In genomic region chr22:44166448-44166847, GRCh38 we compare ENCODE assay signal across 28 cellular contexts. TPM values are rescaled to one million over a fixed set of nuclear protein-coding genes. Genes with fewer than 3 reads are reported as not detected.
"Had no signal": no experiment of that assay in that cellular context is flagged by ENCODE, and none has a peak within 500 bp of the region (broad histone marks: within the 10 kb centered on the region; RNA-seq: fewer than 3 reads in every experiment).

No MANE protein-coding gene starts in this region.

- H3K27me3 Mint-ChIP-seq: memory B cell; naive B cell; natural killer cell treated with Interleukin-12 subunit alpha and Interleukin-12 subunit beta and Interleukin-15 and Interleukin-18, amount 100 ng/mL, for 72 hours; progenitor cell of endocrine pancreas; stimulated activated naive CD8-positive, alpha-beta T cell treated with anti-CD3 and anti-CD28 coated beads, Interleukin-15, Interleukin-2, amounts not matched to agents 100 ng/mL and 50 ng/mL, for 24 hours had no signal

- FAIRE-seq: frontal cortex had no signal

- H3K4me3 Mint-ChIP-seq: immature natural killer cell; memory B cell; mesothelial cell of epicardium; naive B cell; natural killer cell treated with Interleukin-12 subunit alpha and Interleukin-12 subunit beta and Interleukin-15 and Interleukin-18, amount 100 ng/mL, for 72 hours; neural crest cell; stimulated activated effector memory CD8-positive, alpha-beta T cell treated with anti-CD3 and anti-CD28 coated beads, Interleukin-12 subunit alpha, Interleukin-12 subunit beta, amount 100 ng/mL, for 72 hours; stimulated activated naive CD8-positive, alpha-beta T cell treated with anti-CD3 and anti-CD28 coated beads, Interleukin-15, Interleukin-2, amounts not matched to agents 100 ng/mL and 50 ng/mL, for 24 hours had no signal

- H3K9me3 ChIP-seq: heart left ventricle, mucosa of descending colon, right lobe of liver, thoracic aorta, tibial nerve, upper lobe of right lung, uterus had no signal

- H3K36me3 Mint-ChIP-seq: mesothelial cell of epicardium; natural killer cell treated with Interleukin-12 subunit alpha and Interleukin-12 subunit beta and Interleukin-15 and Interleukin-18, amount 100 ng/mL, for 72 hours had no signal

- H3K4me1 ChIP-seq: parathyroid adenoma, right lobe of liver, tibial nerve, upper lobe of right lung, uterus had no signal

- H3K27me3 ChIP-seq: heart left ventricle, right lobe of liver, tibial nerve, upper lobe of right lung, uterus had no signal

- H3K9me3 Mint-ChIP-seq: immature natural killer cell; memory B cell; mesothelial cell of epicardium; naive B cell; natural killer cell treated with Interleukin-12 subunit alpha and Interleukin-12 subunit beta and Interleukin-15 and Interleukin-18, amount 100 ng/mL, for 72 hours; neural crest cell; stimulated activated effector memory CD8-positive, alpha-beta T cell treated with anti-CD3 and anti-CD28 coated beads, Interleukin-12 subunit alpha, Interleukin-12 subunit beta, amount 100 ng/mL, for 72 hours; stimulated activated naive CD8-positive, alpha-beta T cell treated with anti-CD3 and anti-CD28 coated beads, Interleukin-15, Interleukin-2, amounts not matched to agents 100 ng/mL and 50 ng/mL, for 24 hours had no signal

- H3K4me1 Mint-ChIP-seq: immature natural killer cell; memory B cell; mesothelial cell of epicardium; stimulated activated effector memory CD8-positive, alpha-beta T cell treated with anti-CD3 and anti-CD28 coated beads, Interleukin-12 subunit alpha, Interleukin-12 subunit beta, amount 100 ng/mL, for 72 hours had no signal

- H3K9ac ChIP-seq: parathyroid adenoma had no signal

- H3K4me3 ChIP-seq: heart left ventricle, lung, mucosa of descending colon, right lobe of liver, smooth muscle cell, thoracic aorta, tibial nerve, upper lobe of right lung, uterus had no signal

- H3K27ac ChIP-seq: heart left ventricle, parathyroid adenoma, right lobe of liver, thoracic aorta, tibial nerve, upper lobe of right lung, uterus had no signal

- H3K27ac Mint-ChIP-seq: immature natural killer cell; memory B cell; mesothelial cell of epicardium; naive B cell; natural killer cell treated with Interleukin-12 subunit alpha and Interleukin-12 subunit beta and Interleukin-15 and Interleukin-18, amount 100 ng/mL, for 72 hours; progenitor cell of endocrine pancreas; stimulated activated effector memory CD8-positive, alpha-beta T cell treated with anti-CD3 and anti-CD28 coated beads, Interleukin-12 subunit alpha, Interleukin-12 subunit beta, amount 100 ng/mL, for 72 hours; stimulated activated naive CD8-positive, alpha-beta T cell treated with anti-CD3 and anti-CD28 coated beads, Interleukin-15, Interleukin-2, amounts not matched to agents 100 ng/mL and 50 ng/mL, for 24 hours had no signal

- ATAC-seq: heart left ventricle; mucosa of descending colon; natural killer cell treated with Interleukin-12 subunit alpha and Interleukin-12 subunit beta and Interleukin-15 and Interleukin-18, amount 100 ng/mL, for 72 hours; right lobe of liver; stimulated activated effector memory CD8-positive, alpha-beta T cell treated with anti-CD3 and anti-CD28 coated beads, Interleukin-12 subunit alpha, Interleukin-12 subunit beta, amount 100 ng/mL, for 72 hours; upper lobe of right lung had no signal

- H3K36me3 ChIP-seq: right lobe of liver, thoracic aorta, uterus had no signal

- DNase-seq: cerebellar nuclear complex; cortex of kidney; effector CD4-positive, alpha-beta T cell; heart left ventricle; hypothalamus; immature natural killer cell; islet precursor cell; mucosa of descending colon; naive B cell; right lobe of liver; stimulated activated CD4-positive, alpha-beta T cell treated with anti-CD3 and anti-CD28 coated beads, Interleukin-2, amount 100 ng/mL, for 24 hours; stimulated activated CD4-positive, alpha-beta T cell treated with anti-CD3 and anti-CD28 coated beads, Interleukin-4, amount 100 ng/mL, for 24 hours; upper lobe of right lung; uterus had no signal

RNA-seq across cellular contexts. Expression of gene PARVG, which starts 14.3 kb away (rescaled TPM):
- total RNA-seq: fibroblast of villous mesenchyme, progenitor cell of endocrine pancreas had no signal
- polyA plus RNA-seq: smooth muscle cell had no signal
